ENCODE assay signal across 8 cellular contexts in genomic region chr4:3531887-3532713, GRCh38. TPM values are rescaled to one million over a fixed set of nuclear protein-coding genes. Genes with fewer than 3 reads are reported as not detected.
DNase-seq lines count a peak whose midpoint lies in the region; ATAC-seq and TF ChIP-seq lines count a peak whose summit lies in the region.

A gene with protein sequence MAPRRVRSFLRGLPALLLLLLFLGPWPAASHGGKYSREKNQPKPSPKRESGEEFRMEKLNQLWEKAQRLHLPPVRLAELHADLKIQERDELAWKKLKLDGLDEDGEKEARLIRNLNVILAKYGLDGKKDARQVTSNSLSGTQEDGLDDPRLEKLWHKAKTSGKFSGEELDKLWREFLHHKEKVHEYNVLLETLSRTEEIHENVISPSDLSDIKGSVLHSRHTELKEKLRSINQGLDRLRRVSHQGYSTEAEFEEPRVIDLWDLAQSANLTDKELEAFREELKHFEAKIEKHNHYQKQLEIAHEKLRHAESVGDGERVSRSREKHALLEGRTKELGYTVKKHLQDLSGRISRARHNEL (minus strand): TSS chr4:3532422. CDS start chr4:3532412, 10 bp downstream.

- no peaks in the 10 kb centered on the region; the same call in 1 of the 2 replicates for H4K20me1 ChIP-seq in PC-9 (ENCODE audit: insufficient read depth)

- POLR2A ChIA-PET in PC-9 (lab: Charles Lee; ENCODE audit: unreplicated experiment): no interaction called here

- no peak within 1 kb of the TSS for H3K27ac ChIP-seq in PC-9
- H3K27ac ChIP-seq in esophagus muscularis mucosa (replicated peaks in 1 of 4): peak within 1 kb of the TSS; percentile 69 to 83 (median 76)
- peak within 1 kb of the TSS; percentile 23 for H3K27ac ChIP-seq in muscle layer of duodenum (ENCODE audit: low read length)

- H3K27me3 ChIP-seq in PC-9 (ENCODE audit: insufficient read depth, low read depth): 0 out of 2 replicates have a peak, but pooled peaks cover 6% of the 10 kb centered on the region
- no peaks in the 10 kb centered on the region for H3K27me3 ChIP-seq in esophagus muscularis mucosa
- no peaks in the 10 kb centered on the region for H3K27me3 ChIP-seq in muscle layer of duodenum (ENCODE audit: low read depth, low read length)

- H3K27me3 Mint-ChIP-seq in activated T-cell treated with anti-CD3 and anti-CD28 coated beads, Interleukin-2, amount 50 U/mL, for 4 hours (ENCODE audit: low read depth): peaks cover 5% of the 10 kb centered on the region

- H3K36me3 Mint-ChIP-seq in activated T-cell treated with anti-CD3 and anti-CD28 coated beads, Interleukin-2, amount 50 U/mL, for 4 hours (ENCODE audit: insufficient read depth): peaks cover 1% of the 10 kb centered on the region

- peak within 1 kb of the TSS; percentile 93 for H3K4me2 ChIP-seq in PC-9

- peak; percentile 91 for DNase-seq in DMS 273 (lab: John Stamatoyannopoulos, UW; ENCODE audit: unreplicated experiment)
- DNase-seq in PC-9: peak; percentile 58 to 86
- DNase-seq in activated T-cell treated with anti-CD3 and anti-CD28 coated beads, Interleukin-2, amount 50 U/mL, for 4 hours: peak; percentile 80
- DNase-seq in esophagus muscularis mucosa (ENCODE audit: extremely low spot score): peak; percentile 97
- DNase-seq in stimulated activated CD8-positive, alpha-beta memory T cell treated with anti-CD3 and anti-CD28 coated beads, Interleukin-7, amount 100 ng/mL, for 4 hours (ENCODE audit: low read depth in 2 of 2): peak; percentile 72 to 83

- TF ChIP-seq RAD21 in Ishikawa (IDR thresholded peaks at IDR 0.05; ENCODE audit: low read depth): no peak

- BruUV-seq in PC-9 (replicated peaks; lab: Mats Ljungman, UMichigan): no TSS peak

- ATAC-seq in GM21528 (IDR thresholded peaks at IDR 0.05; ENCODE audit: low FRiP score, unreplicated experiment): peak; percentile 71
- ATAC-seq in activated T-cell treated with anti-CD3 and anti-CD28 coated beads, Interleukin-2, amount 50 U/mL, for 4 hours: peak; percentile 92 to 95

- H3K9me3 Mint-ChIP-seq in activated T-cell treated with anti-CD3 and anti-CD28 coated beads, Interleukin-2, amount 50 U/mL, for 4 hours: peaks cover 3% of the 10 kb centered on the region

- no peaks in the 10 kb centered on the region for H3K9me3 ChIP-seq in PC-9 (ENCODE audit: insufficient read depth, low read depth)
- H3K9me3 ChIP-seq in esophagus muscularis mucosa: no peaks in the 10 kb centered on the region
- no peaks in the 10 kb centered on the region for H3K9me3 ChIP-seq in muscle layer of duodenum (ENCODE audit: control insufficient read depth in 1 of 2, low read length in 2 of 2)

- peak within 1 kb of the TSS; percentile 74; the same call in 1 of the 2 replicates for H2AFZ ChIP-seq in PC-9

- peak within 1 kb of the TSS; percentile 81 for H3K4me3 ChIP-seq in PC-9
- peak within 1 kb of the TSS; percentile 83 to 99 (median 92) for H3K4me3 ChIP-seq in esophagus muscularis mucosa
- H3K4me3 ChIP-seq in muscle layer of duodenum (ENCODE audit: low read depth in 1 of 2, low read length in 2 of 2): peak within 1 kb of the TSS; percentile 88 to 95

- intact Hi-C loops in PC-9 (cut with micrococcal nuclease; ENCODE audit: unreplicated experiment) (loop anchor here (5.0 kb wide), 2 partner anchors 275 to 350 kb away; no protein-coding TSS in a partner anchor), esophagus muscularis mucosa (cut with DNase I) (no loop called here)

- H3K36me3 ChIP-seq in PC-9 (ENCODE audit: low read depth) (no peaks in the 10 kb centered on the region), esophagus muscularis mucosa (peaks cover 0 to 28% (median 23%) of the 10 kb centered on the region in 4 donors), muscle layer of duodenum (ENCODE audit: control insufficient read depth in 1 of 2, insufficient read depth in 2 of 2, low read length in 2 of 2) (no peaks in the 10 kb centered on the region)

- TF ChIP-seq POLR2A in esophagus muscularis mucosa (IDR thresholded peaks at IDR 0.05; ENCODE audit: low read depth): peak; percentile 71

- H3K4me1 Mint-ChIP-seq in activated T-cell treated with anti-CD3 and anti-CD28 coated beads, Interleukin-2, amount 50 U/mL, for 4 hours (ENCODE audit: low read depth): peaks cover 30% of the 10 kb centered on the region

- H3K9me2 ChIP-seq in PC-9 (ENCODE audit: insufficient read depth): no peaks in the 10 kb centered on the region

- peak within 1 kb of the TSS; percentile 99 for H3K4me3 Mint-ChIP-seq in activated T-cell treated with anti-CD3 and anti-CD28 coated beads, Interleukin-2, amount 50 U/mL, for 4 hours

- CTCF ChIA-PET in PC-9 (lab: Charles Lee): no interaction called here

- TF ChIP-seq CTCF in PC-9 (conservative IDR thresholded peaks at IDR 0.05) (no peak), esophagus muscularis mucosa (IDR thresholded peaks at IDR 0.05) (no peak)

- H3F3A ChIP-seq in PC-9 (ENCODE audit: insufficient read depth, low read depth): no peaks in the 10 kb centered on the region

- no CpG with 5 or more reads among the region's 82 CpGs for WGBS in esophagus muscularis mucosa

- H3K4me1 ChIP-seq in PC-9 (replicated peaks; ENCODE audit: insufficient read depth) (peaks cover 8% of the 10 kb centered on the region; the same call in 1 of the 2 replicates), esophagus muscularis mucosa (peaks cover 24 to 55% (median 35%) of the 10 kb centered on the region in 4 donors), muscle layer of duodenum (ENCODE audit: control insufficient read depth in 1 of 2, insufficient read depth in 2 of 2, low read length in 2 of 2) (peaks cover 14 to 27% of the 10 kb centered on the region in 2 donors)

- TF ChIP-seq EP300 in Ishikawa (IDR thresholded peaks at IDR 0.05; ENCODE audit: borderline replicate concordance): no peak
- TF ChIP-seq EP300 in esophagus muscularis mucosa (IDR thresholded peaks at IDR 0.05): no peak

- peaks cover 16% of the 10 kb centered on the region for H3K79me2 ChIP-seq in PC-9 (ENCODE audit: low read depth)

TF ChIP-seq in Ishikawa, 13 proteins besides CTCF, POLR2A, EP300 and RAD21:
- TF ChIP-seq EGR1 (IDR thresholded peaks at IDR 0.05) (peak; percentile 30; the same call in 1 of the 2 replicates), REST (IDR thresholded peaks at IDR 0.05; ENCODE audit: low read depth) (no peak), ZBTB7A (IDR thresholded peaks at IDR 0.05; ENCODE audit: low read depth) (0 out of 2 replicates have a peak, but pooled peaks have one; percentile 51), CREB1 (IDR thresholded peaks at IDR 0.05; ENCODE audit: low read depth) (no peak), TAF1 (IDR thresholded peaks at IDR 0.05; ENCODE audit: low read depth) (peak; percentile 95), CEBPB (IDR thresholded peaks at IDR 0.05) (no peak), TEAD4 (IDR thresholded peaks at IDR 0.05) (no peak), USF1 (IDR thresholded peaks at IDR 0.05) (no peak), YY1 (IDR thresholded peaks at IDR 0.05; ENCODE audit: low read depth) (peak; percentile 96), NFIC (IDR thresholded peaks at IDR 0.05) (no peak), TCF12 (IDR thresholded peaks at IDR 0.05; ENCODE audit: low read depth) (no peak), FOXM1 (IDR thresholded peaks at IDR 0.05; ENCODE audit: borderline replicate concordance, low read depth) (no peak)
- TF ChIP-seq, protein P1, sequence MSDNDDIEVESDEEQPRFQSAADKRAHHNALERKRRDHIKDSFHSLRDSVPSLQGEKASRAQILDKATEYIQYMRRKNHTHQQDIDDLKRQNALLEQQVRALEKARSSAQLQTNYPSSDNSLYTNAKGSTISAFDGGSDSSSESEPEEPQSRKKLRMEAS (IDR thresholded peaks at IDR 0.05): peak; percentile 48

RNA-seq across cellular contexts. Expression of the gene that starts here (rescaled TPM):
- total RNA-seq in PC-9 (2021) (126 and 149 TPM in 2 replicates), esophagus muscularis mucosa (100 to 1,000 TPM in 3 of 4 donors, 10 to 100 TPM in 1; 88.5 to 201 (median 174) TPM)
- 100 to 1,000 TPM; 111 to 145 (median 118) TPM for total RNA-seq in activated T-cell treated with anti-CD3 and anti-CD28 coated beads, Interleukin-2, amount 50 U/mL, for 4 hours
